ENCODE assay signal across 13 cellular contexts in genomic region chr4:169015237-169015636, GRCh38. TPM values are rescaled to one million over a fixed set of nuclear protein-coding genes. Genes with fewer than 3 reads are reported as not detected.
DNase-seq lines count a peak whose midpoint lies in the region; TF ChIP-seq lines count a peak whose summit lies in the region.
"Had no signal": no experiment of that assay in that cellular context is flagged by ENCODE, and none has a peak within 500 bp of the region (broad histone marks: within the 10 kb centered on the region; RNA-seq: fewer than 3 reads in every experiment).

No MANE protein-coding gene starts in this region.

- H3K36me3 ChIP-seq in OCI-LY7 (ENCODE audit: insufficient read depth, low read length), result no peaks in the 10 kb centered on the region
- no peaks in the 10 kb centered on the region for H3K36me3 ChIP-seq in hepatocyte (replicated peaks; ENCODE audit: insufficient read depth, low read depth)
- H3K36me3 ChIP-seq in skeletal muscle satellite cell (ENCODE audit: insufficient read depth, low read length), result no peaks in the 10 kb centered on the region

- intact Hi-C loops in OCI-LY7 (cut with micrococcal nuclease; ENCODE audit: unreplicated experiment), result loop anchor here (10.0 kb wide), 1 partner anchor 600 kb away; the partner anchor contains the start of gene NEK1

- H3K27me3 ChIP-seq in hepatocyte (no peaks in the 10 kb centered on the region), skeletal muscle satellite cell (ENCODE audit: control insufficient read depth, insufficient read depth, low read length) (no peaks in the 10 kb centered on the region)

- H3K4me2 ChIP-seq in OCI-LY7 (ENCODE audit: low read length), result no peak overlapping the region
- H3K4me2 ChIP-seq in hepatocyte, result no peak overlapping the region
- H3K4me2 ChIP-seq in skeletal muscle satellite cell (ENCODE audit: low read length), result no peak overlapping the region

- H3K27ac ChIP-seq in OCI-LY7 (ENCODE audit: low read depth, low read length, poor library complexity, severe bottlenecking) (no peak overlapping the region), hepatocyte (peak overlapping the region; percentile 68)

- H3K4me3 ChIP-seq in GM12865 (ENCODE audit: low read depth, low read length) (no peak overlapping the region), OCI-LY7 (ENCODE audit: low read depth, low read length, poor library complexity, severe bottlenecking) (no peak overlapping the region), hepatocyte (no peak overlapping the region), skeletal muscle satellite cell (ENCODE audit: low read length) (no peak overlapping the region)

- peak overlapping the region; percentile 8 for H3K9ac ChIP-seq in skeletal muscle satellite cell (ENCODE audit: low read depth, low read length)

- no peaks in the 10 kb centered on the region for H3K27me3 Mint-ChIP-seq in activated CD4-positive, alpha-beta memory T cell treated with anti-CD3 and anti-CD28 coated beads, Interleukin-2, amount 10 ng/mL, durations not matched to agents 7 days and 5 days

- no peaks in the 10 kb centered on the region for H3K9me3 ChIP-seq in OCI-LY7 (ENCODE audit: low read length)
- no peaks in the 10 kb centered on the region for H3K9me3 ChIP-seq in hepatocyte (ENCODE audit: low read depth)
- no peaks in the 10 kb centered on the region for H3K9me3 ChIP-seq in skeletal muscle satellite cell (replicated peaks; ENCODE audit: low read length)
- H3K9me3 ChIP-seq: Caco-2 had no signal

- no peaks in the 10 kb centered on the region for H3K36me3 Mint-ChIP-seq in activated CD4-positive, alpha-beta memory T cell treated with anti-CD3 and anti-CD28 coated beads, Interleukin-2, amount 10 ng/mL, durations not matched to agents 7 days and 5 days (ENCODE audit: low read depth)

- DNase-seq in GM12865 (ENCODE audit: low read depth), result peak; percentile 41
- no peak for DNase-seq in OCI-LY7 (ENCODE audit: low spot score)
- no peak for DNase-seq in hepatocyte (ENCODE audit: low spot score)
- no peak for DNase-seq in activated CD4-positive, alpha-beta T cell treated with anti-CD3 and anti-CD28 coated beads for 4 hours
- no peak for DNase-seq in NCI-H2081 (lab: John Stamatoyannopoulos, UW)
- no peak for DNase-seq in D341Med (ENCODE audit: low spot score)
- no peak for DNase-seq in activated CD4-positive, alpha-beta memory T cell treated with anti-CD3 and anti-CD28 coated beads, Interleukin-2, amount 10 ng/mL, durations not matched to agents 7 days and 5 days
- DNase-seq: activated effector memory CD4-positive, alpha-beta T cell treated with Interleukin-2 at 50 U/mL for 16 hours; NCI-H510A; stimulated activated CD4-positive, alpha-beta T cell treated with anti-CD3 and anti-CD28 coated beads, Interleukin-1b, Interleukin-23, amount 100 ng/mL, for 48 hours had no signal

- H3K4me3 Mint-ChIP-seq in activated CD4-positive, alpha-beta memory T cell treated with anti-CD3 and anti-CD28 coated beads, Interleukin-2, amount 10 ng/mL, durations not matched to agents 7 days and 5 days, result no peak overlapping the region
- H3K4me3 Mint-ChIP-seq: neural crest cell had no signal

- TF ChIP-seq CTCF in GM12865 (IDR thresholded peaks at IDR 0.05; ENCODE audit: insufficient read depth, low read depth, low read length, missing control alignments) (no peak), OCI-LY7 (conservative IDR thresholded peaks at IDR 0.05; ENCODE audit: low read length) (no peak), hepatocyte (IDR thresholded peaks at IDR 0.05; ENCODE audit: poor library complexity) (no peak)

- H3K4me1 ChIP-seq in OCI-LY7 (ENCODE audit: insufficient read depth, low read length, poor library complexity, severe bottlenecking) (peaks cover 8% of the 10 kb centered on the region), hepatocyte (ENCODE audit: insufficient read depth) (no peaks in the 10 kb centered on the region), skeletal muscle satellite cell (ENCODE audit: control insufficient read depth, insufficient read depth, low read length) (peaks cover 30% of the 10 kb centered on the region)

- 49% methylated on average over 6 of the region's 6 CpGs for WGBS in hepatocyte (ENCODE audit: low lambda C conversion rate, missing lambda C conversion rate)

- no peaks in the 10 kb centered on the region for H3K79me2 ChIP-seq in OCI-LY7 (ENCODE audit: insufficient read depth, low read depth, low read length)
- no peaks in the 10 kb centered on the region for H3K79me2 ChIP-seq in hepatocyte

- no peak overlapping the region for H3K27ac Mint-ChIP-seq in activated CD4-positive, alpha-beta memory T cell treated with anti-CD3 and anti-CD28 coated beads, Interleukin-2, amount 10 ng/mL, durations not matched to agents 7 days and 5 days

- peaks cover 9% of the 10 kb centered on the region for H3K4me1 Mint-ChIP-seq in activated CD4-positive, alpha-beta memory T cell treated with anti-CD3 and anti-CD28 coated beads, Interleukin-2, amount 10 ng/mL, durations not matched to agents 7 days and 5 days

- H3K9me2 ChIP-seq in OCI-LY7 (ENCODE audit: insufficient read depth, low read length) (peaks cover 4% of the 10 kb centered on the region; the same call in 1 of the 2 replicates), hepatocyte (replicated peaks; ENCODE audit: insufficient read depth) (no peaks in the 10 kb centered on the region)

- no peaks in the 10 kb centered on the region for H4K20me1 ChIP-seq in OCI-LY7 (ENCODE audit: insufficient read depth, low read length)
- no peaks in the 10 kb centered on the region for H4K20me1 ChIP-seq in hepatocyte (ENCODE audit: insufficient read depth, poor library complexity, severe bottlenecking)

- no TSS peak for BruUV-seq in OCI-LY7 (replicated peaks; lab: Mats Ljungman, UMichigan)

- POLR2A ChIA-PET in OCI-LY7 (lab: Charles Lee), result interaction anchor here (0.6 kb wide), 1 partner anchor 23 kb away, joined by 3 read pairs; no protein-coding TSS in a partner anchor
- POLR2A ChIA-PET in activated CD4-positive, alpha-beta memory T cell treated with anti-CD3 and anti-CD28 coated beads, Interleukin-2, amount 10 ng/mL, durations not matched to agents 7 days and 5 days (lab: Charles Lee), result no interaction called here

- H3K9me3 Mint-ChIP-seq in activated CD4-positive, alpha-beta memory T cell treated with anti-CD3 and anti-CD28 coated beads, Interleukin-2, amount 10 ng/mL, durations not matched to agents 7 days and 5 days, result no peaks in the 10 kb centered on the region
- H3K9me3 Mint-ChIP-seq: neural crest cell had no signal

- CTCF ChIA-PET in OCI-LY7 (lab: Charles Lee; ENCODE audit: unreplicated experiment), result no interaction called here
- CTCF ChIA-PET in activated CD4-positive, alpha-beta memory T cell treated with anti-CD3 and anti-CD28 coated beads, Interleukin-2, amount 10 ng/mL, durations not matched to agents 7 days and 5 days (lab: Charles Lee), result no interaction called here

- H2AFZ ChIP-seq in OCI-LY7 (ENCODE audit: low read length) (0 out of 2 replicates have a peak overlapping the region, but pooled peaks have one; percentile 29), hepatocyte (no peak overlapping the region)

RNA-seq across cellular contexts. Expression of gene CBR4, which starts 5.2 kb away (rescaled TPM):
- 18.7 and 21.9 TPM in 2 replicates for total RNA-seq in OCI-LY7 (2014; rRNA removed; shearing (Covaris generic))
- total RNA-seq in OCI-LY7 (2022), result 40.9 and 49.3 TPM in 2 replicates
- total RNA-seq in hepatocyte, result 24.1 and 26.9 TPM in 2 replicates
- polyA plus RNA-seq in hepatocyte, result 18.5 and 21.2 TPM in 2 replicates
- total RNA-seq in skeletal muscle satellite cell (2012; rRNA removed), result 14.4 and 20.0 TPM in 2 replicates
- 10 to 100 TPM; 12.7 to 14.7 TPM for total RNA-seq in activated CD4-positive, alpha-beta memory T cell treated with anti-CD3 and anti-CD28 coated beads, Interleukin-2, amount 10 ng/mL, durations not matched to agents 7 days and 5 days
